8 cellular contexts compared by ENCODE assay signal in genomic region chr12:74537126-74537706, GRCh38. TPM values are rescaled to one million over a fixed set of nuclear protein-coding genes. Genes with fewer than 3 reads are reported as not detected.
DNase-seq lines count a peak whose midpoint lies in the region; ATAC-seq and TF ChIP-seq lines count a peak whose summit lies in the region.

No MANE protein-coding gene starts in this region.

- no peaks in the 10 kb centered on the region for H3K27me3 ChIP-seq in rectal smooth muscle tissue (ENCODE audit: control insufficient read depth, insufficient read depth, low read length)

- peak; percentile 33 for ATAC-seq in HG03558 (IDR thresholded peaks at IDR 0.05; ENCODE audit: extremely low read depth, unreplicated experiment)
- ATAC-seq in left ventricle myocardium superior, result peak; percentile 36

- H3K4me3 ChIP-seq in rectal smooth muscle tissue (ENCODE audit: low read length), result peak overlapping the region; percentile 98

- intact Hi-C loops in left ventricle myocardium superior (cut with micrococcal nuclease), result no loop called here

- peak overlapping the region; percentile 92 for H3K9ac ChIP-seq in rectal smooth muscle tissue (ENCODE audit: low read length)

- TF ChIP-seq CTCF in GM20000 (IDR thresholded peaks at IDR 0.05; ENCODE audit: extremely low read depth, missing control alignments), result peak; percentile 60

- H3K4me1 ChIP-seq in rectal smooth muscle tissue (ENCODE audit: control insufficient read depth, insufficient read depth, low read length), result peaks cover 18% of the 10 kb centered on the region

- DNase-seq in DMS79 treated with DMSO at 0.1 percent for 48 hours (lab: John Stamatoyannopoulos, UW) (peak; percentile 76), GM20000 (ENCODE audit: low spot score) (peak; percentile 53), NCI-H526 treated with DMSO at 0.1 percent for 48 hours (lab: John Stamatoyannopoulos, UW) (peak; percentile 90), amniotic stem cell (lab: John Stamatoyannopoulos, UW) (peak; percentile 24), left ventricle myocardium superior (no peak), cortex of kidney (lab: John Stamatoyannopoulos, UW) (no peak)

- H3K27ac ChIP-seq in rectal smooth muscle tissue (ENCODE audit: low read depth, low read length), result peak overlapping the region; percentile 96

- H3K36me3 ChIP-seq in rectal smooth muscle tissue (ENCODE audit: control insufficient read depth, insufficient read depth, low read length), result peaks cover 2% of the 10 kb centered on the region

RNA-seq across cellular contexts. Expression of gene ATXN7L3B, which starts 0.4 kb away (rescaled TPM):
- total RNA-seq in left ventricle myocardium superior, result 23.1 TPM

Comparison
In these comparisons a context has a peak if more than half of its experiments do, and no peak if none do; other contexts are left out.
1. DNase-seq: peak in DMS79 treated with DMSO at 0.1 percent for 48 hours (single experiment), GM20000 (single experiment), NCI-H526 treated with DMSO at 0.1 percent for 48 hours (single experiment) and amniotic stem cell (single experiment); none in left ventricle myocardium superior (single experiment) and cortex of kidney (single experiment).